In genomic region chr17:4362141-4362540, GRCh38 we compare ENCODE assay signal across 8 cellular contexts. TPM values are rescaled to one million over a fixed set of nuclear protein-coding genes. Genes with fewer than 3 reads are reported as not detected.
DNase-seq lines count a peak whose midpoint lies in the region; ATAC-seq, FAIRE-seq and TF ChIP-seq lines count a peak whose summit lies in the region.
"Had no signal": no experiment of that assay in that cellular context is flagged by ENCODE, and none has a peak within 500 bp of the region (broad histone marks: within the 10 kb centered on the region; RNA-seq: fewer than 3 reads in every experiment).

No MANE protein-coding gene starts in this region.

- H4K20me1 ChIP-seq in DND-41 (ENCODE audit: insufficient read depth, low read length): peaks cover 67% of the 10 kb centered on the region
- H4K20me1 ChIP-seq in GM12878 (ENCODE audit: control insufficient read depth, insufficient read depth): no peaks in the 10 kb centered on the region; the same call in 1 of the 2 replicates

- TF ChIP-seq EP300 in GM12878 (IDR thresholded peaks at IDR 0.05; ENCODE audit: borderline replicate concordance in 1 of 2, control insufficient read depth in 1 of 2, low read depth in 2 of 2, low read length in 2 of 2): no peak

- H3K4me2 ChIP-seq in DND-41 (ENCODE audit: insufficient read depth, low read length) (0 out of 2 replicates have a peak overlapping the region, but pooled peaks have one; percentile 1), GM12878 (ENCODE audit: control insufficient read depth, insufficient read depth) (no peak overlapping the region)

- peak overlapping the region in 4 of 9 donors; percentile 1 to 61 (median 36) for H3K27ac Mint-ChIP-seq in naive thymus-derived CD4-positive, alpha-beta T cell

- H3K9me3 Mint-ChIP-seq in naive thymus-derived CD4-positive, alpha-beta T cell: peaks cover 0 to 1% (median 0%) of the 10 kb centered on the region in 11 donors

- H3K27me3 ChIP-seq in DND-41 (ENCODE audit: insufficient read depth, low read length, poor library complexity): no peaks in the 10 kb centered on the region
- no peaks in the 10 kb centered on the region for H3K27me3 ChIP-seq in GM12878 (replicated peaks in 1 of 2; ENCODE audit: control insufficient read depth in 2 of 2, insufficient read depth in 2 of 2, low read length in 1 of 2)
- no peaks in the 10 kb centered on the region for H3K27me3 ChIP-seq in naive thymus-derived CD4-positive, alpha-beta T cell (ENCODE audit: control insufficient read depth in 2 of 2, insufficient read depth in 2 of 2, low read length in 2 of 2)
- H3K27me3 ChIP-seq in small intestine (ENCODE audit: control insufficient read depth in 2 of 2, insufficient read depth in 2 of 2, low read length in 2 of 2): no peaks in the 10 kb centered on the region

- H3K36me3 Mint-ChIP-seq in naive thymus-derived CD4-positive, alpha-beta T cell: peaks cover 0 to 4% (median 0%) of the 10 kb centered on the region in 5 donors

- H3K36me3 ChIP-seq in DND-41 (ENCODE audit: insufficient read depth, low read length) (peaks cover 29% of the 10 kb centered on the region), GM12878 (ENCODE audit: control insufficient read depth in 2 of 2, insufficient read depth in 2 of 2, low read length in 1 of 2) (no peaks in the 10 kb centered on the region; a peak in 2 of 4 replicates), small intestine (ENCODE audit: control insufficient read depth in 2 of 2, insufficient read depth in 2 of 2, low read length in 2 of 2) (no peaks in the 10 kb centered on the region)
- H3K36me3 ChIP-seq in naive thymus-derived CD4-positive, alpha-beta T cell (ENCODE audit: control insufficient read depth in 2 of 3, insufficient read depth in 3 of 3, low read length in 3 of 3): peaks cover 0 to 8% (median 0%) of the 10 kb centered on the region in 3 experiments

- H3K27me3 Mint-ChIP-seq in naive thymus-derived CD4-positive, alpha-beta T cell: no peaks in the 10 kb centered on the region

- DNase-seq in DND-41 (no peak), LNCaP clone FGC (ENCODE audit: low read depth) (no peak), GM12878 (ENCODE audit: low read depth, low spot score) (no peak), DMS53 (lab: John Stamatoyannopoulos, UW) (no peak), small intestine (no peak)
- DNase-seq in naive thymus-derived CD4-positive, alpha-beta T cell: no peak
- DNase-seq: effector CD4-positive, alpha-beta T cell had no signal

- H3K4me3 Mint-ChIP-seq in naive thymus-derived CD4-positive, alpha-beta T cell: peak overlapping the region in 6 of 10 donors; percentile 3 to 45 (median 27)

- H3K9me3 ChIP-seq in DND-41 (ENCODE audit: insufficient read depth, low read length, severe bottlenecking) (no peaks in the 10 kb centered on the region), GM12878 (replicated peaks; ENCODE audit: control insufficient read depth, insufficient read depth, low read length) (no peaks in the 10 kb centered on the region), small intestine (ENCODE audit: control insufficient read depth, low read depth) (no peaks in the 10 kb centered on the region)
- no peaks in the 10 kb centered on the region for H3K9me3 ChIP-seq in naive thymus-derived CD4-positive, alpha-beta T cell (ENCODE audit: control insufficient read depth in 2 of 3, low read length in 3 of 3)

- H2AFZ ChIP-seq in DND-41 (ENCODE audit: low read depth, low read length) (no peak overlapping the region), GM12878 (ENCODE audit: control insufficient read depth, low read depth, low read length) (no peak overlapping the region)

- TF ChIP-seq CTCF in DND-41 (IDR thresholded peaks at IDR 0.05; ENCODE audit: borderline replicate concordance, extremely low read depth, low read length, poor library complexity, severe bottlenecking) (no peak), LNCaP clone FGC (IDR thresholded peaks at IDR 0.05; ENCODE audit: control insufficient read depth, extremely low read depth, insufficient read depth) (peak; percentile 47), GM12878 (IDR thresholded peaks at IDR 0.05 in 2 of 3, conservative IDR thresholded peaks at IDR 0.05 in 1 of 3; ENCODE audit: control insufficient read depth in 2 of 3, extremely low read depth in 1 of 3, insufficient read depth in 1 of 3, low read depth in 3 of 3, low read length in 3 of 3) (peak in 2 of 3 experiments; percentile 26 to 34; a peak in 2 of 6 replicates)

- intact Hi-C loops in GM12878 (cut with micrococcal nuclease; ENCODE audit: unreplicated experiment): no loop called here
- intact Hi-C loops in naive thymus-derived CD4-positive, alpha-beta T cell (cut with micrococcal nuclease): loop anchor here in 1 of 2 donors (10.0 kb wide), 1 partner anchor 637 kb away; the partner anchor contains the start of gene HASPIN

- H3K4me1 ChIP-seq in DND-41 (ENCODE audit: insufficient read depth, low read length) (peaks cover 25% of the 10 kb centered on the region), GM12878 (ENCODE audit: control insufficient read depth, insufficient read depth, low read length) (peaks cover 21% of the 10 kb centered on the region), small intestine (ENCODE audit: control insufficient read depth in 2 of 2, insufficient read depth in 1 of 2, low read depth in 1 of 2, low read length in 1 of 2) (peaks cover 3% of the 10 kb centered on the region in 2 donors)
- H3K4me1 ChIP-seq in naive thymus-derived CD4-positive, alpha-beta T cell (ENCODE audit: control insufficient read depth in 2 of 2, insufficient read depth in 2 of 2, low read length in 2 of 2): peaks cover 11% of the 10 kb centered on the region in 2 donors

- WGBS in GM12878 (ENCODE audit: insufficient coverage, insufficient replicate concordance, low lambda C conversion rate, missing lambda C conversion rate): 52% methylated on average over 4 of the region's 4 CpGs
- WGBS in small intestine, 3 donors: 61 to 66% (median 65%) methylated on average over 4 of the region's 4 CpGs

- in situ Hi-C loops in GM12878 (cut with MboI): no loop called here

- ATAC-seq in DND-41 (ENCODE audit: insufficient read depth, low read depth) (no peak), GM12878 (no peak), HG03196 (IDR thresholded peaks at IDR 0.05; ENCODE audit: unreplicated experiment) (no peak)
- ATAC-seq in naive thymus-derived CD4-positive, alpha-beta T cell: no peak

- RAD21 ChIA-PET in GM12878 (lab: Charles Lee; ENCODE audit: unreplicated experiment): no interaction called here

- BruUV-seq in GM12878 (replicated peaks; lab: Mats Ljungman, UMichigan): no TSS peak

- SMC1A ChIA-PET in GM12878 (lab: Charles Lee; ENCODE audit: uncharacterized antibody, unreplicated experiment): no interaction called here

- peak; percentile 33 for TF ChIP-seq RAD21 in GM12878 (IDR thresholded peaks at IDR 0.05; ENCODE audit: insufficient read depth, low read depth, low read length)

- no peak overlapping the region for H3K27ac ChIP-seq in DND-41 (ENCODE audit: low read length)
- H3K27ac ChIP-seq in GM12878 (ENCODE audit: control insufficient read depth, insufficient read depth): no peak overlapping the region
- H3K27ac ChIP-seq in naive thymus-derived CD4-positive, alpha-beta T cell (ENCODE audit: low read depth, low read length): no peak overlapping the region
- no peak overlapping the region for H3K27ac ChIP-seq in small intestine (ENCODE audit: low read depth in 1 of 2, low read length in 1 of 2)

- H3K79me2 ChIP-seq in DND-41 (ENCODE audit: insufficient read depth, low read length) (peaks cover 93% of the 10 kb centered on the region), GM12878 (ENCODE audit: control insufficient read depth, insufficient read depth, low read length) (peaks cover 90% of the 10 kb centered on the region)

- H3K9ac ChIP-seq in DND-41 (ENCODE audit: low read depth, low read length) (no peak overlapping the region), GM12878 (ENCODE audit: control insufficient read depth, insufficient read depth, low read length) (no peak overlapping the region)

- no peak for TF ChIP-seq POLR2A in GM12878 (IDR thresholded peaks at IDR 0.05; ENCODE audit: low read depth, low read length)

- CTCF ChIA-PET in GM12878 (lab: Yijun Ruan, JAX): interaction anchor here (1.3 to 1.9 kb wide), 2 partner anchors 32 to 146 kb away, joined by 3 to 7 read pairs; no protein-coding TSS in a partner anchor
- CTCF ChIA-PET in naive thymus-derived CD4-positive, alpha-beta T cell (lab: Charles Lee): no interaction called here

- no peak overlapping the region for H3K4me3 ChIP-seq in DND-41 (ENCODE audit: low read depth in 1 of 2, low read length in 2 of 2)
- H3K4me3 ChIP-seq in LNCaP clone FGC (ENCODE audit: low read depth, low read length): no peak overlapping the region
- H3K4me3 ChIP-seq in GM12878: peak overlapping the region; percentile 43; the same call in 1 of the 2 replicates
- no peak overlapping the region for H3K4me3 ChIP-seq in naive thymus-derived CD4-positive, alpha-beta T cell (ENCODE audit: low read length)
- no peak overlapping the region for H3K4me3 ChIP-seq in small intestine (ENCODE audit: low read depth in 1 of 2, low read length in 2 of 2)

- FAIRE-seq in GM12878 (lab: Jason Lieb, UNC) (no peak), small intestine (lab: Jason Lieb, UNC) (no peak)

- peaks cover 43 to 69% (median 62%) of the 10 kb centered on the region in 7 donors for H3K4me1 Mint-ChIP-seq in naive thymus-derived CD4-positive, alpha-beta T cell

- POLR2A ChIA-PET in GM12878 (lab: Charles Lee): no interaction called here
- POLR2A ChIA-PET in naive thymus-derived CD4-positive, alpha-beta T cell (lab: Charles Lee): no interaction called here

TF ChIP-seq in GM12878, 131 proteins besides CTCF, POLR2A, EP300 and RAD21 (continues in another document):
- no peak for TF ChIP-seq POLR2AphosphoS2 (IDR thresholded peaks at IDR 0.05; ENCODE audit: low read depth, low read length)

RNA-seq across cellular contexts. Expression of gene UBE2G1, which starts 4.3 kb away (rescaled TPM):
- total RNA-seq in GM12878 (2013; cell fraction: nucleolus; rRNA removed): 55.1 and 58.6 TPM in 2 replicates
- total RNA-seq in GM12878 (2014; rRNA removed) (83.7 and 84.4 TPM in 2 replicates), GM12878 (2014; rRNA removed; fragmentation: Illumina TruSeq; extraction: Trizol) (48.0 and 51.9 TPM in 2 replicates), GM12878 (2021) (123 and 131 TPM in 2 replicates)
- 43.3 TPM for polyA plus RNA-seq in GM12878 (2011; ENCODE audit: low read depth)
- polyA plus RNA-seq in GM12878 (2011; rRNA removed) (95.7 and 128 TPM in 2 replicates), GM12878 (2014; fragmentation: Illumina TruSeq; extraction: Trizol) (69.3 and 85.9 TPM in 2 replicates), GM12878 (2014; fragmentation: Nextera tagmentation; extraction: Ambion mirVana) (10 to 100 TPM; 24.4 to 35.2 TPM), GM12878 (2014; rRNA removed) (70.3 and 74.0 TPM in 2 replicates), GM12878 (2016; fragmentation: Nextera tagmentation; extraction: Ambion mirVana) (100 to 1,000 TPM; 119 to 139 TPM), small intestine (10 to 100 TPM; 15.7 to 41.3 (median 21.5) TPM)
- 50.6 and 51.7 TPM in 2 replicates for polyA plus RNA-seq in GM12878 (2011; cell fraction: cytosol; rRNA removed)
- 30.8 and 36.2 TPM in 2 replicates for polyA plus RNA-seq in GM12878 (2011; cell fraction: nucleus; rRNA removed)
- 63.2 and 89.0 TPM in 2 replicates for polyA plus RNA-seq in GM12878 (2012)
- polyA minus RNA-seq in GM12878 (2011; rRNA and poly(A)+ RNA removed): 43.7 and 60.8 TPM in 2 replicates
- 33.3 and 55.7 TPM in 2 replicates for polyA minus RNA-seq in GM12878 (2011; cell fraction: cytosol; rRNA and poly(A)+ RNA removed)
- 19.8 and 42.3 TPM in 2 replicates for polyA minus RNA-seq in GM12878 (2011; cell fraction: nucleus; rRNA and poly(A)+ RNA removed)
- 10 to 100 TPM; 50.1 to 63.7 (median 56.6) TPM for total RNA-seq in naive thymus-derived CD4-positive, alpha-beta T cell
- 10 to 100 TPM; 55.1 to 68.9 TPM for polyA plus RNA-seq in naive thymus-derived CD4-positive, alpha-beta T cell
